Comparison of ENCODE assay signal across 8 cellular contexts in the genomic region with DNA sequence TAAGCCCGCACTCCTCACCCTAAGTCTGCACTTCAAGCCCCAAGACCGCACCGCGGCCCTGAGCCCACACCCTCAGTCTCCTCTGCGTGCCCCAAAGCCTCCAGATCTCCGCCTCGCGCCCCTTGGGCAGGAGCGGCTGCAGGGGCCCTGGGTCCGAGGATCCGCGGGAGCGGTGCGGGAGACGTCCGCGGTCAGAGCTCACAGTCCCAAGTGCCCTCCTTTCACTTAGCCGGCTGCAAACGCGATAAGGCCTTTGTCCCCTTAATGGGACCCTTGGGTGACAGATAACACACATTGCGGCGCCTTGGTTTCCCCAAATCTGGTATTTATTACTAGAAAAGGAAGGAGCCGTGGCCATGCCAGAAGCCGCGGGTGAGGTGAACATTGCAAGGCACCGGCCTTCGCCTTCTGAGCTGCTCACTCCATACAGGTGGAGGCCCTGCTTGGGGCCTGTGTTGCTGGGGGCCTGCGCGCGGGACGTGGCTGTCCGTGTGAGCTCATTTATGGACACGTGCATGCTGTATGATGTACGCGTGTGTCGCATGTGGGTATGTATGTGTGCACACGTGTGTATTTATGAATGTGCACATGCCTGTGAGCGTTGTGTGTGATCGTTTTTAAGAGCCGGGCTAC.
DNase-seq lines count a peak whose midpoint lies in the region; ATAC-seq, FAIRE-seq and TF ChIP-seq lines count a peak whose summit lies in the region.
"Not testable (repeated sequence)": the region's sequence is repeated elsewhere in the genome, so short reads cannot be mapped to it uniquely, and the experiment has no call there.

No MANE protein-coding gene starts in this region.

- not testable (repeated sequence) for ATAC-seq in CD4-positive, alpha-beta T cell (ENCODE audit: poor library complexity); activated T-helper 17 cell treated with anti-CD3 and anti-CD28 coated beads, Interleukin-2, amount 50 U/mL, for 72 hours (replicated peaks); K562

- peaks cover 38% of the 10 kb centered on the region for H3K4me1 Mint-ChIP-seq in CD4-positive, alpha-beta T cell (ENCODE audit: low read depth)
- peaks cover 29% of the 10 kb centered on the region for H3K4me1 Mint-ChIP-seq in T-helper 2 cell treated with Interferon-gamma antibody and Interleukin-4, amounts not matched to agents 5 μg/mL and 100 μg/mL, for 36 hours (ENCODE audit: low read depth)
- peaks cover 18% of the 10 kb centered on the region for H3K4me1 Mint-ChIP-seq in activated T-helper 17 cell treated with anti-CD3 and anti-CD28 coated beads, Interleukin-2, amount 50 U/mL, for 72 hours
- H3K4me1 Mint-ChIP-seq in endothelial cell (ENCODE audit: unreplicated experiment) = not testable (repeated sequence)

- not testable (repeated sequence) for H3K79me2 ChIP-seq in OCI-LY7 (ENCODE audit: insufficient read depth, low read depth, low read length); K562 (ENCODE audit: control insufficient read depth, insufficient read depth, low read length)

- peaks cover 33% of the 10 kb centered on the region for H3K4me1 ChIP-seq in OCI-LY7 (ENCODE audit: insufficient read depth, low read length, poor library complexity, severe bottlenecking)
- not testable (repeated sequence) for H3K4me1 ChIP-seq in K562 (replicated peaks in 1 of 2; ENCODE audit: control insufficient read depth in 2 of 2, insufficient read depth in 2 of 2, low read length in 2 of 2)
- H3K4me1 ChIP-seq in spleen = peaks cover 2 to 10% (median 3%) of the 10 kb centered on the region in 6 donors

- intact Hi-C loops in CD4-positive, alpha-beta T cell (cut with DNase I, micrococcal nuclease); K562 (cut with micrococcal nuclease); spleen (cut with DNase I; ENCODE audit: low total_unique reads): not testable (repeated sequence)
- intact Hi-C loops in OCI-LY7 (cut with micrococcal nuclease; ENCODE audit: unreplicated experiment) = loop anchor here (10.0 kb wide), 1 partner anchor 536 kb away; no protein-coding TSS in a partner anchor

- TF ChIP-seq POLR2A in K562 (conservative IDR thresholded peaks at IDR 0.05); spleen (IDR thresholded peaks at IDR 0.05): not testable (repeated sequence)

- not testable (repeated sequence) for H3K9ac ChIP-seq in K562 (ENCODE audit: insufficient read depth in 1 of 2, low read depth in 2 of 2, low read length in 2 of 2)

- TF ChIP-seq EP300 in K562 (IDR thresholded peaks at IDR 0.05; ENCODE audit: low read length) = not testable (repeated sequence)

- H3K9me3 ChIP-seq in CD4-positive, alpha-beta T cell (ENCODE audit: control insufficient read depth, low read length); OCI-LY7 (ENCODE audit: low read length); K562 (replicated peaks; ENCODE audit: control insufficient read depth, insufficient read depth, low read depth, low read length): not testable (repeated sequence)
- H3K9me3 ChIP-seq in spleen = peaks cover 0 to 13% (median 0%) of the 10 kb centered on the region in 8 donors

- H2AFZ ChIP-seq in OCI-LY7 (ENCODE audit: low read length) = 0 out of 2 replicates have a peak overlapping the region, but pooled peaks have one; percentile 55
- not testable (repeated sequence) for H2AFZ ChIP-seq in K562 (ENCODE audit: low read depth, low read length)

- H3K27me3 ChIP-seq in CD4-positive, alpha-beta T cell (ENCODE audit: control insufficient read depth, insufficient read depth, low read length) = peaks cover 17% of the 10 kb centered on the region
- peaks cover 5 to 14% of the 10 kb centered on the region in 2 experiments; a peak in 3 of 5 replicates for H3K27me3 ChIP-seq in K562 (ENCODE audit: control insufficient read depth in 2 of 2, insufficient read depth in 2 of 2, low read length in 2 of 2)
- H3K27me3 ChIP-seq in spleen (replicated peaks in 1 of 7) = peaks cover 0 to 25% (median 0%) of the 10 kb centered on the region in 7 donors

- peak; percentile 32 for FAIRE-seq in K562 (lab: Jason Lieb, UNC)

- peak overlapping the region; percentile 3 for H3K4me3 Mint-ChIP-seq in CD4-positive, alpha-beta T cell
- H3K4me3 Mint-ChIP-seq in T-helper 2 cell treated with Interferon-gamma antibody and Interleukin-4, amounts not matched to agents 5 μg/mL and 100 μg/mL, for 36 hours = peak overlapping the region; percentile 55
- peak overlapping the region; percentile 2 for H3K4me3 Mint-ChIP-seq in activated T-helper 17 cell treated with anti-CD3 and anti-CD28 coated beads, Interleukin-2, amount 50 U/mL, for 72 hours
- H3K4me3 Mint-ChIP-seq in endothelial cell (ENCODE audit: unreplicated experiment) = peak overlapping the region; percentile 48

- not testable (repeated sequence) for TF ChIP-seq CTCF in CD4-positive, alpha-beta T cell (IDR thresholded peaks at IDR 0.05); OCI-LY7 (conservative IDR thresholded peaks at IDR 0.05; ENCODE audit: low read length); K562 (IDR thresholded peaks at IDR 0.05 in 2 of 3, conservative IDR thresholded peaks at IDR 0.05 in 1 of 3; ENCODE audit: insufficient read depth in 2 of 3, low read depth in 1 of 3, low read length in 3 of 3); endothelial cell (IDR thresholded peaks at IDR 0.05; ENCODE audit: unreplicated experiment); spleen (IDR thresholded peaks at IDR 0.05 in 8 of 11, conservative IDR thresholded peaks at IDR 0.05 in 3 of 11)

- H3K36me3 Mint-ChIP-seq in CD4-positive, alpha-beta T cell (ENCODE audit: low read depth); T-helper 2 cell treated with Interferon-gamma antibody and Interleukin-4, amounts not matched to agents 5 μg/mL and 100 μg/mL, for 36 hours (ENCODE audit: low read depth); activated T-helper 17 cell treated with anti-CD3 and anti-CD28 coated beads, Interleukin-2, amount 50 U/mL, for 72 hours (ENCODE audit: low read depth): not testable (repeated sequence)
- peaks cover 35% of the 10 kb centered on the region for H3K36me3 Mint-ChIP-seq in endothelial cell (ENCODE audit: low read depth, unreplicated experiment)

- H3K27ac ChIP-seq in CD4-positive, alpha-beta T cell (ENCODE audit: low read depth, low read length); OCI-LY7 (ENCODE audit: low read depth, low read length, poor library complexity, severe bottlenecking); K562 (ENCODE audit: extremely low read depth, low read depth, low read length); spleen: not testable (repeated sequence)

- H3K4me3 ChIP-seq in OCI-LY7 (ENCODE audit: low read depth, low read length, poor library complexity, severe bottlenecking); K562; spleen: not testable (repeated sequence)

- peaks cover 53% of the 10 kb centered on the region for H3K27me3 Mint-ChIP-seq in CD4-positive, alpha-beta T cell
- H3K27me3 Mint-ChIP-seq in T-helper 2 cell treated with Interferon-gamma antibody and Interleukin-4, amounts not matched to agents 5 μg/mL and 100 μg/mL, for 36 hours (ENCODE audit: low read depth); activated T-helper 17 cell treated with anti-CD3 and anti-CD28 coated beads, Interleukin-2, amount 50 U/mL, for 72 hours: not testable (repeated sequence)
- peaks cover 36% of the 10 kb centered on the region for H3K27me3 Mint-ChIP-seq in endothelial cell (ENCODE audit: unreplicated experiment)

- WGBS in K562 (ENCODE audit: insufficient coverage, low coverage, missing lambda C conversion rate) = 7% methylated on average over 37 of the region's 40 CpGs
- WGBS in spleen, 5 donors = 80 to 89% (median 87%) methylated on average over 32 to 40 of the region's 40 CpGs

- not testable (repeated sequence) for H3K9me3 Mint-ChIP-seq in CD4-positive, alpha-beta T cell; T-helper 2 cell treated with Interferon-gamma antibody and Interleukin-4, amounts not matched to agents 5 μg/mL and 100 μg/mL, for 36 hours; activated T-helper 17 cell treated with anti-CD3 and anti-CD28 coated beads, Interleukin-2, amount 50 U/mL, for 72 hours
- peaks cover 43% of the 10 kb centered on the region for H3K9me3 Mint-ChIP-seq in endothelial cell (ENCODE audit: unreplicated experiment)

- H4K20me1 ChIP-seq in OCI-LY7 (ENCODE audit: insufficient read depth, low read length); K562 (replicated peaks; ENCODE audit: control insufficient read depth, insufficient read depth, low read length): not testable (repeated sequence)

- H3K4me2 ChIP-seq in OCI-LY7 (ENCODE audit: low read length); K562 (ENCODE audit: insufficient read depth, low read length): not testable (repeated sequence)

- POLR2A ChIA-PET in CD4-positive, alpha-beta T cell (lab: Charles Lee) = interaction anchor here (0.7 to 1.6 kb wide), 4 partner anchors 16 to 1903 kb away, joined by 3 to 4 read pairs (median 3); no protein-coding TSS in a partner anchor
- POLR2A ChIA-PET in OCI-LY7 (lab: Charles Lee) = interaction anchor here (1.1 kb wide), 1 partner anchor 11 kb away, joined by 3 read pairs; no protein-coding TSS in a partner anchor
- POLR2A ChIA-PET in K562 (lab: Yijun Ruan, JAX) = not testable (repeated sequence)

- in situ Hi-C loops in K562 (cut with MboI) = not testable (repeated sequence)

- H3K27ac Mint-ChIP-seq in CD4-positive, alpha-beta T cell = peak overlapping the region; percentile 47
- not testable (repeated sequence) for H3K27ac Mint-ChIP-seq in T-helper 2 cell treated with Interferon-gamma antibody and Interleukin-4, amounts not matched to agents 5 μg/mL and 100 μg/mL, for 36 hours; endothelial cell (ENCODE audit: unreplicated experiment)
- H3K27ac Mint-ChIP-seq in activated T-helper 17 cell treated with anti-CD3 and anti-CD28 coated beads, Interleukin-2, amount 50 U/mL, for 72 hours = peak overlapping the region; percentile 13

- not testable (repeated sequence) for H3K9me1 ChIP-seq in K562 (ENCODE audit: control insufficient read depth, insufficient read depth, low read length)

- DNase-seq in CD4-positive, alpha-beta T cell; OCI-LY7 (ENCODE audit: low spot score); T-helper 2 cell treated with Interferon-gamma antibody and Interleukin-4, amounts not matched to agents 5 μg/mL and 100 μg/mL, for 36 hours (ENCODE audit: low spot score); K562 (ENCODE audit: extremely low read depth in 1 of 4, low spot score in 3 of 4); endothelial cell (ENCODE audit: low spot score): not testable (repeated sequence)
- DNase-seq in mesenteric fat pad (ENCODE audit: low spot score) (peak; percentile 90), spleen (peak; percentile 76)

- not testable (repeated sequence) for H3K36me3 ChIP-seq in OCI-LY7 (ENCODE audit: insufficient read depth, low read length); K562 (ENCODE audit: control insufficient read depth, insufficient read depth, low read length); spleen

- H3K9me2 ChIP-seq in OCI-LY7 (ENCODE audit: insufficient read depth, low read length) = not testable (repeated sequence)

- not testable (repeated sequence) for TF ChIP-seq RAD21 in K562 (CRISPR knock-in tag; conservative IDR thresholded peaks at IDR 0.05 in 1 of 2, IDR thresholded peaks at IDR 0.05 in 1 of 2)

- CTCF ChIA-PET in CD4-positive, alpha-beta T cell (lab: Charles Lee); OCI-LY7 (lab: Charles Lee; ENCODE audit: unreplicated experiment); K562 (lab: Yijun Ruan, JAX; ENCODE audit: low intra/inter-chr PET ratio): not testable (repeated sequence)

- not testable (repeated sequence) for BruUV-seq in OCI-LY7 (replicated peaks; lab: Mats Ljungman, UMichigan); K562 (replicated peaks; lab: Mats Ljungman, UMichigan)

Comparison
In these comparisons a context has a peak if more than half of its experiments do, and no peak if none do; other contexts are left out.
1. H3K4me3 Mint-ChIP-seq: peak in every context shown above with its lines; median percentile 55 in T-helper 2 cell treated with Interferon-gamma antibody and Interleukin-4, amounts not matched to agents 5 μg/mL and 100 μg/mL, for 36 hours; 48 in endothelial cell; 3 in CD4-positive, alpha-beta T cell; 2 in activated T-helper 17 cell treated with anti-CD3 and anti-CD28 coated beads, Interleukin-2, amount 50 U/mL, for 72 hours.